In genomic region chr19:50422397-50423278, GRCh38 we compare ENCODE assay signal across 14 cellular contexts. TPM values are rescaled to one million over a fixed set of nuclear protein-coding genes. Genes with fewer than 3 reads are reported as not detected.
DNase-seq lines count a peak whose midpoint lies in the region; ATAC-seq, FAIRE-seq and TF ChIP-seq lines count a peak whose summit lies in the region.
"Had no signal": no experiment of that assay in that cellular context is flagged by ENCODE, and none has a peak within 500 bp of the region (broad histone marks: within the 10 kb centered on the region; RNA-seq: fewer than 3 reads in every experiment).

No MANE protein-coding gene starts in this region.

- no peak overlapping the region for H3K4me2 ChIP-seq in K562 (ENCODE audit: insufficient read depth, low read length)
- H3K4me2 ChIP-seq: KMS-11 had no signal

- no peak for DNase-seq in GM12864 (ENCODE audit: low read depth)
- peak; percentile 92 to 96 for DNase-seq in NCI-H526 (lab: John Stamatoyannopoulos, UW)
- no peak for DNase-seq in K562 (ENCODE audit: extremely low read depth in 1 of 4, low spot score in 3 of 4)
- DNase-seq in hippocampal formation (lab: John Stamatoyannopoulos, UW): no peak
- no peak for DNase-seq in CD1c-positive myeloid dendritic cell (ENCODE audit: extremely low spot score)
- DNase-seq: DMS 273 treated with DMSO at 0.1 percent for 48 hours, MG63, NCI-H1092 treated with DMSO at 0.1 percent for 48 hours, NCI-H1694 treated with DMSO at 0.1 percent for 48 hours, SIG-M5 had no signal

- no peak for TF ChIP-seq CTCF in GM12864 (IDR thresholded peaks at IDR 0.05; ENCODE audit: low read depth, low read length, missing control alignments)
- no peak for TF ChIP-seq CTCF in K562 (IDR thresholded peaks at IDR 0.05 in 2 of 3, conservative IDR thresholded peaks at IDR 0.05 in 1 of 3; ENCODE audit: insufficient read depth in 2 of 3, low read depth in 1 of 3, low read length in 3 of 3)

- H3K36me3 Mint-ChIP-seq in stimulated activated memory B cell treated with anti-CD40 and anti-IgM and Interleukin-4, amounts not matched to agents 10 μg/mL and 1 μg/mL and 100 μg/mL, for 72 hours: peaks cover 69% of the 10 kb centered on the region

- H4K20me1 ChIP-seq in K562 (replicated peaks; ENCODE audit: control insufficient read depth, insufficient read depth, low read length): no peaks in the 10 kb centered on the region

- intact Hi-C loops in K562 (cut with micrococcal nuclease): no loop called here

- ATAC-seq in K562: no peak
- ATAC-seq in stimulated activated memory B cell treated with anti-CD40 and anti-IgM and Interleukin-4, amounts not matched to agents 10 μg/mL and 1 μg/mL and 100 μg/mL, for 72 hours: no peak
- ATAC-seq in HG02884 (IDR thresholded peaks at IDR 0.05; ENCODE audit: unreplicated experiment): no peak

- WGBS in K562 (ENCODE audit: insufficient coverage, low coverage, missing lambda C conversion rate): 71% methylated on average over 13 of the region's 18 CpGs

- BruUV-seq in K562 (replicated peaks; lab: Mats Ljungman, UMichigan): no TSS peak

- H3K27me3 ChIP-seq in K562 (ENCODE audit: control insufficient read depth in 2 of 2, insufficient read depth in 2 of 2, low read length in 2 of 2): no peaks in the 10 kb centered on the region
- H3K27me3 ChIP-seq: MG63 had no signal

- H3K9me3 Mint-ChIP-seq in stimulated activated memory B cell treated with anti-CD40 and anti-IgM and Interleukin-4, amounts not matched to agents 10 μg/mL and 1 μg/mL and 100 μg/mL, for 72 hours: no peaks in the 10 kb centered on the region

- H3K27me3 Mint-ChIP-seq in stimulated activated memory B cell treated with anti-CD40 and anti-IgM and Interleukin-4, amounts not matched to agents 10 μg/mL and 1 μg/mL and 100 μg/mL, for 72 hours: no peaks in the 10 kb centered on the region

- TF ChIP-seq EP300 in K562 (IDR thresholded peaks at IDR 0.05; ENCODE audit: low read length): no peak

- POLR2A ChIA-PET in K562 (lab: Yijun Ruan, JAX): interaction anchor here (1.8 kb wide), 1 partner anchor 37 kb away, joined by 4 read pairs; no protein-coding TSS in a partner anchor

- in situ Hi-C loops in K562 (cut with MboI): no loop called here

- TF ChIP-seq POLR2A in K562 (conservative IDR thresholded peaks at IDR 0.05): no peak

- peak overlapping the region; percentile 38; the same call in 1 of the 2 replicates for H3K4me3 ChIP-seq in GM12864 (ENCODE audit: low read depth, low read length)
- no peak overlapping the region for H3K4me3 ChIP-seq in K562
- H3K4me3 ChIP-seq: MG63 had no signal

- H3K9me1 ChIP-seq in K562 (ENCODE audit: control insufficient read depth, insufficient read depth, low read length): no peaks in the 10 kb centered on the region

- no peak overlapping the region for H3K27ac ChIP-seq in K562 (ENCODE audit: extremely low read depth, low read depth, low read length)
- H3K27ac ChIP-seq: KMS-11 had no signal

- no peak overlapping the region for H2AFZ ChIP-seq in K562 (ENCODE audit: low read depth, low read length)

- peaks cover 75% of the 10 kb centered on the region for H3K4me1 Mint-ChIP-seq in stimulated activated memory B cell treated with anti-CD40 and anti-IgM and Interleukin-4, amounts not matched to agents 10 μg/mL and 1 μg/mL and 100 μg/mL, for 72 hours

- TF ChIP-seq RAD21 in K562 (CRISPR knock-in tag; conservative IDR thresholded peaks at IDR 0.05 in 1 of 2, IDR thresholded peaks at IDR 0.05 in 1 of 2): no peak

- H3K79me2 ChIP-seq in K562 (ENCODE audit: control insufficient read depth, insufficient read depth, low read length): no peaks in the 10 kb centered on the region

- peak overlapping the region; percentile 97 for H3K4me3 Mint-ChIP-seq in stimulated activated memory B cell treated with anti-CD40 and anti-IgM and Interleukin-4, amounts not matched to agents 10 μg/mL and 1 μg/mL and 100 μg/mL, for 72 hours

- H3K36me3 ChIP-seq in K562 (ENCODE audit: control insufficient read depth, insufficient read depth, low read length): no peaks in the 10 kb centered on the region; the same call in 2 of the 3 replicates
- H3K36me3 ChIP-seq: MG63 had no signal

- H3K4me1 ChIP-seq in K562 (replicated peaks in 1 of 2; ENCODE audit: control insufficient read depth in 2 of 2, insufficient read depth in 2 of 2, low read length in 2 of 2): peaks cover 0 to 24% of the 10 kb centered on the region in 2 experiments; a peak in 2 of 5 replicates

- no peak for FAIRE-seq in K562 (lab: Jason Lieb, UNC)

- H3K9ac ChIP-seq in K562 (ENCODE audit: insufficient read depth in 1 of 2, low read depth in 2 of 2, low read length in 2 of 2): no peak overlapping the region; a peak in 1 of 4 replicates
- H3K9ac ChIP-seq: KMS-11 had no signal

- CTCF ChIA-PET in K562 (lab: Yijun Ruan, JAX; ENCODE audit: low intra/inter-chr PET ratio): no interaction called here

- H3K27ac Mint-ChIP-seq in stimulated activated memory B cell treated with anti-CD40 and anti-IgM and Interleukin-4, amounts not matched to agents 10 μg/mL and 1 μg/mL and 100 μg/mL, for 72 hours: peak overlapping the region; percentile 91

- no peaks in the 10 kb centered on the region for H3K9me3 ChIP-seq in K562 (replicated peaks; ENCODE audit: control insufficient read depth, insufficient read depth, low read depth, low read length)
- H3K9me3 ChIP-seq: MG63 had no signal

RNA-seq across cellular contexts. Expression of gene SPIB, which starts 3.9 kb away (rescaled TPM):
- 2.3 and 8.3 TPM in 2 replicates for total RNA-seq in K562 (2011; cell fraction: chromatin; rRNA removed; ENCODE audit: low replicate concordance)
- 4.6 and 5.2 TPM in 2 replicates for total RNA-seq in K562 (2011; cell fraction: nucleolus; rRNA removed)
- 3.9 and 4.4 TPM in 2 replicates for total RNA-seq in K562 (2011; cell fraction: nucleoplasm; rRNA removed)
- 0.33 and 0.45 TPM in 2 replicates for total RNA-seq in K562 (2014; rRNA removed)
- 0.22 and 0.25 TPM in 2 replicates for total RNA-seq in K562 (2014; rRNA removed; fragmentation: Illumina TruSeq; extraction: Trizol)
- 0.40 and 0.45 TPM in 2 replicates for total RNA-seq in K562 (2015; rRNA removed; fragmentation: Illumina TruSeq; extraction: Trizol)
- 1.0 and 1.3 TPM in 2 replicates for total RNA-seq in K562 (2021)
- 0.46 and 0.60 TPM in 2 replicates for polyA plus RNA-seq in K562 (2011; rRNA removed)
- polyA plus RNA-seq in K562 (2011; cell fraction: cytosol; rRNA removed): 0.41 and 0.94 TPM in 2 replicates
- polyA plus RNA-seq in K562 (2011; cell fraction: nucleus; rRNA removed): 2.5 and 7.6 TPM in 2 replicates
- 0.53 and 1.1 TPM in 2 replicates for polyA plus RNA-seq in K562 (2012)
- polyA plus RNA-seq in K562 (2014; fragmentation: Illumina TruSeq; extraction: Trizol): 0.24 and 0.76 TPM in 2 replicates
- polyA plus RNA-seq in K562 (2014; fragmentation: Nextera tagmentation; extraction: Ambion mirVana): under 1 TPM in 1 of 2 experiments, not detected in 1; 0.06 TPM
- polyA plus RNA-seq in K562 (2014; rRNA removed): 0.53 and 0.92 TPM in 2 replicates
- polyA minus RNA-seq in K562 (2011; rRNA and poly(A)+ RNA removed): 0.06 and 0.07 TPM in 2 replicates
- polyA minus RNA-seq in K562 (2011; cell fraction: cytosol; rRNA and poly(A)+ RNA removed): not detected in 2 replicates
- polyA minus RNA-seq in K562 (2011; cell fraction: nucleus; rRNA and poly(A)+ RNA removed): 0.33 and 0.94 TPM in 2 replicates
- total RNA-seq: NCI-H460 had no signal

RNA-seq across cellular contexts. Expression of gene MYBPC2, which starts 10.1 kb away (rescaled TPM):
- 0.30 and 0.67 TPM in 2 replicates for total RNA-seq in K562 (2011; cell fraction: chromatin; rRNA removed; ENCODE audit: low replicate concordance)
- total RNA-seq in K562 (2011; cell fraction: nucleolus; rRNA removed): not detected in 2 replicates
- not detected in 2 replicates for total RNA-seq in K562 (2011; cell fraction: nucleoplasm; rRNA removed)
- total RNA-seq in K562 (2014; rRNA removed): not detected in 2 replicates
- total RNA-seq in K562 (2014; rRNA removed; fragmentation: Illumina TruSeq; extraction: Trizol): not detected in 2 replicates
- total RNA-seq in K562 (2015; rRNA removed; fragmentation: Illumina TruSeq; extraction: Trizol): not detected in 2 replicates
- total RNA-seq in K562 (2021): 0.04 TPM in 1 of 2 replicates, not detected in the other
- polyA plus RNA-seq in K562 (2011; rRNA removed): 0.14 and 0.19 TPM in 2 replicates
- 0.06 and 0.07 TPM in 2 replicates for polyA plus RNA-seq in K562 (2011; cell fraction: cytosol; rRNA removed)
- polyA plus RNA-seq in K562 (2011; cell fraction: nucleus; rRNA removed): 0.31 and 0.60 TPM in 2 replicates
- polyA plus RNA-seq in K562 (2012): 0.01 TPM in 1 of 2 replicates, not detected in the other
- polyA plus RNA-seq in K562 (2014; fragmentation: Illumina TruSeq; extraction: Trizol): not detected in 2 replicates
- not detected for polyA plus RNA-seq in K562 (2014; fragmentation: Nextera tagmentation; extraction: Ambion mirVana)
- polyA plus RNA-seq in K562 (2014; rRNA removed): 0.01 TPM in 1 of 2 replicates, not detected in the other
- polyA minus RNA-seq in K562 (2011; rRNA and poly(A)+ RNA removed): 0.06 TPM in 1 of 2 replicates, not detected in the other
- polyA minus RNA-seq in K562 (2011; cell fraction: cytosol; rRNA and poly(A)+ RNA removed): not detected in 2 replicates
- polyA minus RNA-seq in K562 (2011; cell fraction: nucleus; rRNA and poly(A)+ RNA removed): 0.22 TPM in 1 of 2 replicates, not detected in the other
- total RNA-seq: NCI-H460 had no signal

RNA-seq across cellular contexts. Expression of gene POLD1, which starts 38.5 kb away (rescaled TPM):
- total RNA-seq in K562 (2011; cell fraction: chromatin; rRNA removed; ENCODE audit: low replicate concordance): 79.9 and 373 TPM in 2 replicates
- total RNA-seq in K562 (2011; cell fraction: nucleolus; rRNA removed): 460 and 477 TPM in 2 replicates
- 147 and 179 TPM in 2 replicates for total RNA-seq in K562 (2011; cell fraction: nucleoplasm; rRNA removed)
- total RNA-seq in K562 (2014; rRNA removed): 258 and 338 TPM in 2 replicates
- total RNA-seq in K562 (2014; rRNA removed; fragmentation: Illumina TruSeq; extraction: Trizol): 15.3 and 28.3 TPM in 2 replicates
- total RNA-seq in K562 (2015; rRNA removed; fragmentation: Illumina TruSeq; extraction: Trizol): 89.4 and 95.2 TPM in 2 replicates
- 296 and 312 TPM in 2 replicates for total RNA-seq in K562 (2021)
- 45.2 and 88.6 TPM in 2 replicates for polyA plus RNA-seq in K562 (2011; rRNA removed)
- 86.2 and 222 TPM in 2 replicates for polyA plus RNA-seq in K562 (2011; cell fraction: cytosol; rRNA removed)
- 460 and 607 TPM in 2 replicates for polyA plus RNA-seq in K562 (2011; cell fraction: nucleus; rRNA removed)
- polyA plus RNA-seq in K562 (2012): 164 and 224 TPM in 2 replicates
- polyA plus RNA-seq in K562 (2014; fragmentation: Illumina TruSeq; extraction: Trizol): 47.8 and 97.9 TPM in 2 replicates
- 1 to 10 TPM; 1.3 to 6.4 TPM for polyA plus RNA-seq in K562 (2014; fragmentation: Nextera tagmentation; extraction: Ambion mirVana)
- polyA plus RNA-seq in K562 (2014; rRNA removed): 161 and 163 TPM in 2 replicates
- 33.3 and 52.7 TPM in 2 replicates for polyA minus RNA-seq in K562 (2011; rRNA and poly(A)+ RNA removed)
- 165 and 236 TPM in 2 replicates for polyA minus RNA-seq in K562 (2011; cell fraction: cytosol; rRNA and poly(A)+ RNA removed)
- 166 and 171 TPM in 2 replicates for polyA minus RNA-seq in K562 (2011; cell fraction: nucleus; rRNA and poly(A)+ RNA removed)

RNA-seq across cellular contexts. Expression of gene NR1H2, which starts 46.4 kb away (rescaled TPM):
- total RNA-seq in K562 (2011; cell fraction: chromatin; rRNA removed; ENCODE audit: low replicate concordance): 31.6 and 83.2 TPM in 2 replicates
- total RNA-seq in K562 (2011; cell fraction: nucleolus; rRNA removed): 66.3 and 72.5 TPM in 2 replicates
- 41.0 and 45.6 TPM in 2 replicates for total RNA-seq in K562 (2011; cell fraction: nucleoplasm; rRNA removed)
- total RNA-seq in K562 (2014; rRNA removed) (51.4 and 68.1 TPM in 2 replicates), K562 (2014; rRNA removed; fragmentation: Illumina TruSeq; extraction: Trizol) (10.6 and 12.3 TPM in 2 replicates), K562 (2015; rRNA removed; fragmentation: Illumina TruSeq; extraction: Trizol) (32.9 and 35.0 TPM in 2 replicates), K562 (2021) (56.7 and 58.2 TPM in 2 replicates)
- polyA plus RNA-seq in K562 (2011; rRNA removed) (24.0 and 37.5 TPM in 2 replicates), K562 (2014; fragmentation: Illumina TruSeq; extraction: Trizol) (23.8 and 51.0 TPM in 2 replicates), K562 (2014; fragmentation: Nextera tagmentation; extraction: Ambion mirVana) (1 to 10 TPM in 1 of 2 experiments, under 1 TPM in 1; 0.11 to 1.5 TPM), K562 (2014; rRNA removed) (61.9 and 73.8 TPM in 2 replicates)
- polyA plus RNA-seq in K562 (2011; cell fraction: cytosol; rRNA removed): 42.2 and 70.3 TPM in 2 replicates
- polyA plus RNA-seq in K562 (2011; cell fraction: nucleus; rRNA removed): 71.7 and 110 TPM in 2 replicates
- polyA plus RNA-seq in K562 (2012): 51.4 and 65.3 TPM in 2 replicates
- 12.7 and 17.8 TPM in 2 replicates for polyA minus RNA-seq in K562 (2011; rRNA and poly(A)+ RNA removed)
- 15.7 and 17.4 TPM in 2 replicates for polyA minus RNA-seq in K562 (2011; cell fraction: cytosol; rRNA and poly(A)+ RNA removed)
- polyA minus RNA-seq in K562 (2011; cell fraction: nucleus; rRNA and poly(A)+ RNA removed): 28.8 and 37.7 TPM in 2 replicates

RNA-seq across cellular contexts. Expression of gene EMC10, which starts 53.7 kb away (rescaled TPM):
- 22.6 and 40.4 TPM in 2 replicates for total RNA-seq in K562 (2011; cell fraction: chromatin; rRNA removed; ENCODE audit: low replicate concordance)
- total RNA-seq in K562 (2011; cell fraction: nucleolus; rRNA removed): 43.2 and 45.7 TPM in 2 replicates
- total RNA-seq in K562 (2011; cell fraction: nucleoplasm; rRNA removed): 27.7 and 40.1 TPM in 2 replicates
- total RNA-seq in K562 (2014; rRNA removed) (40.4 and 48.9 TPM in 2 replicates), K562 (2014; rRNA removed; fragmentation: Illumina TruSeq; extraction: Trizol) (6.1 and 7.4 TPM in 2 replicates), K562 (2015; rRNA removed; fragmentation: Illumina TruSeq; extraction: Trizol) (25.2 and 25.8 TPM in 2 replicates), K562 (2021) (42.5 and 46.0 TPM in 2 replicates)
- polyA plus RNA-seq in K562 (2011; rRNA removed) (12.4 and 13.7 TPM in 2 replicates), K562 (2014; fragmentation: Illumina TruSeq; extraction: Trizol) (13.1 and 27.3 TPM in 2 replicates), K562 (2014; fragmentation: Nextera tagmentation; extraction: Ambion mirVana) (1 to 10 TPM; 1.4 to 2.9 TPM), K562 (2014; rRNA removed) (34.5 and 38.2 TPM in 2 replicates)
- polyA plus RNA-seq in K562 (2011; cell fraction: cytosol; rRNA removed): 18.3 and 54.3 TPM in 2 replicates
- polyA plus RNA-seq in K562 (2011; cell fraction: nucleus; rRNA removed): 13.8 and 24.8 TPM in 2 replicates
- polyA plus RNA-seq in K562 (2012): 37.9 TPM in 2 replicates
- 1.9 and 3.7 TPM in 2 replicates for polyA minus RNA-seq in K562 (2011; rRNA and poly(A)+ RNA removed)
- polyA minus RNA-seq in K562 (2011; cell fraction: cytosol; rRNA and poly(A)+ RNA removed): 14.7 and 15.0 TPM in 2 replicates
- 6.4 and 6.7 TPM in 2 replicates for polyA minus RNA-seq in K562 (2011; cell fraction: nucleus; rRNA and poly(A)+ RNA removed)

Comparison
In these comparisons a context has a peak if more than half of its experiments do, and no peak if none do; other contexts are left out.
1. DNase-seq: peak in NCI-H526 (2 of 2); none in GM12864 (single experiment), K562 (0 of 4), hippocampal formation (0 of 2) and CD1c-positive myeloid dendritic cell (single experiment).